7 cellular contexts compared by ENCODE assay signal in genomic region chr17:48241131-48241591, GRCh38.
DNase-seq lines count a peak whose midpoint lies in the region; ATAC-seq and TF ChIP-seq lines count a peak whose summit lies in the region.

No MANE protein-coding gene starts in this region.

- peaks cover 11% of the 10 kb centered on the region for H3K36me3 Mint-ChIP-seq in activated CD8-positive, alpha-beta T cell treated with anti-CD3 and anti-CD28 coated beads, Interleukin-2, amount 10 ng/mL, durations not matched to agents 7 days and 5 days (ENCODE audit: low read depth)

- no peak overlapping the region for H3K4me3 Mint-ChIP-seq in activated CD8-positive, alpha-beta T cell treated with anti-CD3 and anti-CD28 coated beads, Interleukin-2, amount 10 ng/mL, durations not matched to agents 7 days and 5 days

- in situ Hi-C loops in GM13976 (cut with MboI; ENCODE audit: low sequenced_read_pairs, unreplicated experiment): no loop called here

- no peaks in the 10 kb centered on the region for H3K9me3 Mint-ChIP-seq in activated CD8-positive, alpha-beta T cell treated with anti-CD3 and anti-CD28 coated beads, Interleukin-2, amount 10 ng/mL, durations not matched to agents 7 days and 5 days (ENCODE audit: insufficient read depth)

- CTCF ChIA-PET in activated CD8-positive, alpha-beta T cell treated with anti-CD3 and anti-CD28 coated beads, Interleukin-2, amount 10 ng/mL, durations not matched to agents 7 days and 5 days (lab: Charles Lee): interaction anchor here (0.9 to 1.7 kb wide), 4 partner anchors 10 to 216 kb away, joined by 3 to 7 read pairs (median 4); no protein-coding TSS in a partner anchor

- DNase-seq in GM13976 (ENCODE audit: low spot score): peak; percentile 49
- peak; percentile 69 for DNase-seq in HS-5 (ENCODE audit: low read depth)
- DNase-seq in activated CD8-positive, alpha-beta T cell treated with anti-CD3 and anti-CD28 coated beads, Interleukin-2, amount 10 ng/mL, durations not matched to agents 7 days and 5 days: peak; percentile 54
- DNase-seq in iPS-NIHi11 (ENCODE audit: low spot score): peak; percentile 22
- no peak for DNase-seq in NCI-H1436 (lab: John Stamatoyannopoulos, UW)
- no peak for DNase-seq in NCI-H2107 (lab: John Stamatoyannopoulos, UW)

- no peaks in the 10 kb centered on the region for H3K27me3 Mint-ChIP-seq in activated CD8-positive, alpha-beta T cell treated with anti-CD3 and anti-CD28 coated beads, Interleukin-2, amount 10 ng/mL, durations not matched to agents 7 days and 5 days (ENCODE audit: low read depth)

- peak; percentile 82 for ATAC-seq in GM21526 (IDR thresholded peaks at IDR 0.05; ENCODE audit: low FRiP score, unreplicated experiment)
- ATAC-seq in activated CD8-positive, alpha-beta T cell treated with anti-CD3 and anti-CD28 coated beads, Interleukin-2, amount 10 ng/mL, durations not matched to agents 7 days and 5 days: peak; percentile 78

- H3K4me1 Mint-ChIP-seq in activated CD8-positive, alpha-beta T cell treated with anti-CD3 and anti-CD28 coated beads, Interleukin-2, amount 10 ng/mL, durations not matched to agents 7 days and 5 days (ENCODE audit: low read depth): peaks cover 72% of the 10 kb centered on the region

- no peak for TF ChIP-seq CTCF in GM13976 (IDR thresholded peaks at IDR 0.05; ENCODE audit: borderline replicate concordance, control extremely low read depth, extremely low read depth, insufficient read depth, missing control alignments)

- H3K27ac Mint-ChIP-seq in activated CD8-positive, alpha-beta T cell treated with anti-CD3 and anti-CD28 coated beads, Interleukin-2, amount 10 ng/mL, durations not matched to agents 7 days and 5 days: peak overlapping the region; percentile 21

- POLR2A ChIA-PET in activated CD8-positive, alpha-beta T cell treated with anti-CD3 and anti-CD28 coated beads, Interleukin-2, amount 10 ng/mL, durations not matched to agents 7 days and 5 days (lab: Charles Lee): no interaction called here

Comparison
In these comparisons a context has a peak if more than half of its experiments do, and no peak if none do; other contexts are left out.
1. DNase-seq: peak in GM13976 (single experiment), HS-5 (single experiment), activated CD8-positive, alpha-beta T cell treated with anti-CD3 and anti-CD28 coated beads, Interleukin-2, amount 10 ng/mL, durations not matched to agents 7 days and 5 days (single experiment) and iPS-NIHi11 (single experiment); none in NCI-H1436 (single experiment) and NCI-H2107 (single experiment).